28 cellular contexts compared by ENCODE assay signal in the genomic region with DNA sequence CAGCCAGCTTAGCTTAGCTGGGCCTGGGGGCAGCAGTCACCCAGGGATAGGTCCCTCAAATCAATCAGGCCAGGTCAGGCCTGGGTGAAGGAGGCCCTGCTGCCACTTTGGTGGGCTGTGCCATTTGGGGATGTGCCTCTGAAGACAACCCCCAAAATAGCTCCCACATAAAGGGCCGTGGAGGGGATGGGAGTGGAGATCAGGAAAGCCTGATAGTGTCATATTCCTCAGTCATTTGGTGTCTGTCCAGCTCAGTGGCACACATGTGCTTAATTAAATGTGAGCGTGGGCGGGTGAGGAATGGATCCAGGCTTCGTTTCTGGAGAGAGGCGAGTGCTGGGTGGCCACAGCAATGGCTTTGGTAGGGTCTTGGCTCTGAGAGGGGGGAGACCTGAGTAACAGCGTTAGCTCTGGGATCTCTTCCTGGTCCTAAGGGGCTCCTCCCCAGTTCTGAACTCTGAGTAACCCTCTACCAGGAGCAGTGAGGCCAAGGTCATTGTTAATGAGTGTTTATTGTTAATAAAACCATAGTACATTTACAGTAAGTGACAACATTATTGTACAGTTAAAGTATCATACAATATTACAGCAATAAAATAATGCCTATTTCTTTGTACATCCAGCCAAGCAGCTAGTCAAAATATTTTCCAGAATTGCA. TPM values are rescaled to one million over a fixed set of nuclear protein-coding genes. Genes with fewer than 3 reads are reported as not detected.
DNase-seq lines count a peak whose midpoint lies in the region; ATAC-seq, FAIRE-seq and TF ChIP-seq lines count a peak whose summit lies in the region.
"Had no signal": no experiment of that assay in that cellular context is flagged by ENCODE, and none has a peak within 500 bp of the region (broad histone marks: within the 10 kb centered on the region; RNA-seq: fewer than 3 reads in every experiment).

No MANE protein-coding gene starts in this region.

- H3K9me3 ChIP-seq in adipocyte (ENCODE audit: control insufficient read depth, low read length) = no peaks in the 10 kb centered on the region
- H3K9me3 ChIP-seq in small intestine (ENCODE audit: control insufficient read depth, low read depth) = no peaks in the 10 kb centered on the region
- H3K9me3 ChIP-seq: Caco-2, neutrophil, Peyer's patch, SJSA1, transverse colon had no signal

- H3K4me3 ChIP-seq in adipocyte (ENCODE audit: low read length) (no peak overlapping the region), small intestine (ENCODE audit: low read depth in 1 of 2, low read length in 2 of 2) (no peak overlapping the region)
- H3K4me3 ChIP-seq: Peyer's patch, SJSA1, transverse colon had no signal

- H3K9me3 Mint-ChIP-seq in activated CD8-positive, alpha-beta T cell treated with anti-CD3 and anti-CD28 coated beads, Interleukin-2, amount 10 ng/mL, durations not matched to agents 7 days and 5 days (ENCODE audit: insufficient read depth) = no peaks in the 10 kb centered on the region
- no peaks in the 10 kb centered on the region for H3K9me3 Mint-ChIP-seq in activated CD8-positive, alpha-beta T cell treated with anti-CD3 and anti-CD28 coated beads for 36 hours
- H3K9me3 Mint-ChIP-seq: brain; immature natural killer cell; stimulated activated naive CD8-positive, alpha-beta T cell treated with anti-CD3 and anti-CD28 coated beads, Interleukin-15, amount 100 ng/mL, for 72 hours; T-helper 2 cell treated with Interferon-gamma antibody and Interleukin-4, amounts not matched to agents 5 μg/mL and 100 μg/mL, for 36 hours; WTC11 had no signal

- intact Hi-C loops in activated CD8-positive, alpha-beta T cell treated with anti-CD3 and anti-CD28 coated beads for 36 hours (cut with micrococcal nuclease) = loop anchor here (10.0 kb wide), 1 partner anchor 314 kb away; no protein-coding TSS in a partner anchor

- no peaks in the 10 kb centered on the region for H3K27me3 Mint-ChIP-seq in activated CD8-positive, alpha-beta T cell treated with anti-CD3 and anti-CD28 coated beads, Interleukin-2, amount 10 ng/mL, durations not matched to agents 7 days and 5 days (ENCODE audit: low read depth)
- no peaks in the 10 kb centered on the region for H3K27me3 Mint-ChIP-seq in activated CD8-positive, alpha-beta T cell treated with anti-CD3 and anti-CD28 coated beads for 36 hours
- H3K27me3 Mint-ChIP-seq: brain; stimulated activated naive CD8-positive, alpha-beta T cell treated with anti-CD3 and anti-CD28 coated beads, Interleukin-15, amount 100 ng/mL, for 72 hours had no signal

- FAIRE-seq in small intestine (lab: Jason Lieb, UNC) = no peak

- no peak overlapping the region for H3K9ac ChIP-seq in adipocyte (ENCODE audit: low read length)

- H3K36me3 Mint-ChIP-seq in activated CD8-positive, alpha-beta T cell treated with anti-CD3 and anti-CD28 coated beads, Interleukin-2, amount 10 ng/mL, durations not matched to agents 7 days and 5 days (ENCODE audit: low read depth) = peaks cover 27% of the 10 kb centered on the region
- peaks cover 21% of the 10 kb centered on the region for H3K36me3 Mint-ChIP-seq in activated CD8-positive, alpha-beta T cell treated with anti-CD3 and anti-CD28 coated beads for 36 hours (ENCODE audit: low read depth)

- H3K36me3 ChIP-seq in adipocyte (ENCODE audit: control insufficient read depth, insufficient read depth, low read length, severe bottlenecking) (peaks cover 86% of the 10 kb centered on the region), small intestine (ENCODE audit: control insufficient read depth in 2 of 2, insufficient read depth in 2 of 2, low read length in 2 of 2) (peaks cover 11 to 24% of the 10 kb centered on the region in 2 donors)

- H3K4me1 Mint-ChIP-seq in activated CD8-positive, alpha-beta T cell treated with anti-CD3 and anti-CD28 coated beads, Interleukin-2, amount 10 ng/mL, durations not matched to agents 7 days and 5 days (ENCODE audit: low read depth) = peaks cover 9% of the 10 kb centered on the region
- no peaks in the 10 kb centered on the region for H3K4me1 Mint-ChIP-seq in activated CD8-positive, alpha-beta T cell treated with anti-CD3 and anti-CD28 coated beads for 36 hours (ENCODE audit: low read depth)
- H3K4me1 Mint-ChIP-seq: WTC11 had no signal

- no peak for DNase-seq in activated CD8-positive, alpha-beta T cell treated with anti-CD3 and anti-CD28 coated beads, Interleukin-2, amount 10 ng/mL, durations not matched to agents 7 days and 5 days
- no peak for DNase-seq in activated CD8-positive, alpha-beta T cell treated with anti-CD3 and anti-CD28 coated beads for 36 hours
- peak; percentile 65 for DNase-seq in adipocyte (ENCODE audit: low read depth)
- peak; percentile 63 for DNase-seq in left kidney (ENCODE audit: low read depth, low spot score)
- peak; percentile 67 for DNase-seq in small intestine
- no peak for DNase-seq in stimulated activated naive CD4-positive, alpha-beta T cell (lab: John Stamatoyannopoulos, UW)
- no peak for DNase-seq in UCSD-AML1 (lab: John Stamatoyannopoulos, UW; ENCODE audit: unreplicated experiment)
- DNase-seq: activated CD4-positive, alpha-beta T cell treated with anti-CD3 and anti-CD28 coated beads, Interleukin-2, amount 50 U/mL, for 4 hours; activated effector memory CD4-positive, alpha-beta T cell treated with Interleukin-2 at 50 U/mL for 16 hours; cortex of kidney; HCEC 1CT; immature natural killer cell; Kasumi-1; NCI-H1694; NCI-H2171 treated with DMSO at 0.1 percent for 48 hours; NCI-H524 treated with DMSO at 0.1 percent for 48 hours; Peyer's patch; stimulated activated CD4-positive, alpha-beta T cell treated with anti-CD3 and anti-CD28 coated beads, Interleukin-4, amount 100 ng/mL, for 24 hours; stimulated activated naive CD8-positive, alpha-beta T cell treated with anti-CD3 and anti-CD28 coated beads, Interleukin-15, amount 100 ng/mL, for 72 hours; transverse colon had no signal

- TF ChIP-seq CTCF in activated CD8-positive, alpha-beta T cell treated with anti-CD3 and anti-CD28 coated beads for 36 hours (IDR thresholded peaks at IDR 0.05) = no peak

- peak overlapping the region in 1 of 2 donors; percentile 13 for H3K27ac ChIP-seq in small intestine (ENCODE audit: low read depth in 1 of 2, low read length in 1 of 2)
- H3K27ac ChIP-seq: 22Rv1, SJSA1, transverse colon had no signal

- WGBS in small intestine, 3 donors = 46 to 57% (median 53%) methylated on average over 6 of the region's 6 CpGs

- peaks cover 22% of the 10 kb centered on the region for H3K4me1 ChIP-seq in adipocyte (ENCODE audit: control insufficient read depth, insufficient read depth, low read length)
- peaks cover 0 to 2% of the 10 kb centered on the region in 2 donors for H3K4me1 ChIP-seq in small intestine (ENCODE audit: control insufficient read depth in 2 of 2, insufficient read depth in 1 of 2, low read depth in 1 of 2, low read length in 1 of 2)
- H3K4me1 ChIP-seq: Caco-2, SJSA1 had no signal

- H3K27me3 ChIP-seq in adipocyte (replicated peaks; ENCODE audit: control insufficient read depth, insufficient read depth, low read length) = no peaks in the 10 kb centered on the region
- no peaks in the 10 kb centered on the region for H3K27me3 ChIP-seq in small intestine (ENCODE audit: control insufficient read depth in 2 of 2, insufficient read depth in 2 of 2, low read length in 2 of 2)
- H3K27me3 ChIP-seq: neutrophil, Peyer's patch, SJSA1, transverse colon had no signal

- peak overlapping the region; percentile 22 for H3K27ac Mint-ChIP-seq in activated CD8-positive, alpha-beta T cell treated with anti-CD3 and anti-CD28 coated beads, Interleukin-2, amount 10 ng/mL, durations not matched to agents 7 days and 5 days
- no peak overlapping the region for H3K27ac Mint-ChIP-seq in activated CD8-positive, alpha-beta T cell treated with anti-CD3 and anti-CD28 coated beads for 36 hours
- H3K27ac Mint-ChIP-seq: immature natural killer cell; T-helper 2 cell treated with Interferon-gamma antibody and Interleukin-4, amounts not matched to agents 5 μg/mL and 100 μg/mL, for 36 hours; WTC11 had no signal

- no peak overlapping the region for H3K4me3 Mint-ChIP-seq in activated CD8-positive, alpha-beta T cell treated with anti-CD3 and anti-CD28 coated beads, Interleukin-2, amount 10 ng/mL, durations not matched to agents 7 days and 5 days
- no peak overlapping the region for H3K4me3 Mint-ChIP-seq in activated CD8-positive, alpha-beta T cell treated with anti-CD3 and anti-CD28 coated beads for 36 hours
- H3K4me3 Mint-ChIP-seq: brain; immature natural killer cell; stimulated activated naive CD8-positive, alpha-beta T cell treated with anti-CD3 and anti-CD28 coated beads, Interleukin-15, amount 100 ng/mL, for 72 hours; T-helper 2 cell treated with Interferon-gamma antibody and Interleukin-4, amounts not matched to agents 5 μg/mL and 100 μg/mL, for 36 hours; WTC11 had no signal

- CTCF ChIA-PET in activated CD8-positive, alpha-beta T cell treated with anti-CD3 and anti-CD28 coated beads, Interleukin-2, amount 10 ng/mL, durations not matched to agents 7 days and 5 days (lab: Charles Lee) = interaction anchor here (1.0 to 2.2 kb wide), 3 partner anchors 8 to 207 kb away, joined by 3 to 9 read pairs (median 3); a partner anchor contains a TSS
- CTCF ChIA-PET in activated CD8-positive, alpha-beta T cell treated with anti-CD3 and anti-CD28 coated beads for 36 hours (lab: Charles Lee) = interaction anchor here (1.2 to 1.9 kb wide), 2 partner anchors 8 to 24 kb away, joined by 4 to 7 read pairs; no protein-coding TSS in a partner anchor

- POLR2A ChIA-PET in activated CD8-positive, alpha-beta T cell treated with anti-CD3 and anti-CD28 coated beads, Interleukin-2, amount 10 ng/mL, durations not matched to agents 7 days and 5 days (lab: Charles Lee) = interaction anchor here (1.3 kb wide), 1 partner anchor 11 kb away, joined by 4 read pairs; no protein-coding TSS in a partner anchor
- POLR2A ChIA-PET in activated CD8-positive, alpha-beta T cell treated with anti-CD3 and anti-CD28 coated beads for 36 hours (lab: Charles Lee) = interaction anchor here (0.7 to 1.4 kb wide), 3 partner anchors 10 to 45 kb away, joined by 3 to 6 read pairs (median 3); a partner anchor contains a TSS

- no peak for ATAC-seq in activated CD8-positive, alpha-beta T cell treated with anti-CD3 and anti-CD28 coated beads, Interleukin-2, amount 10 ng/mL, durations not matched to agents 7 days and 5 days
- no peak for ATAC-seq in activated CD8-positive, alpha-beta T cell treated with anti-CD3 and anti-CD28 coated beads for 36 hours
- no peak for ATAC-seq in HG03108 (IDR thresholded peaks at IDR 0.05; ENCODE audit: unreplicated experiment)

RNA-seq across cellular contexts. Expression of a gene that starts 45.2 kb away (rescaled TPM):
- total RNA-seq in activated CD8-positive, alpha-beta T cell treated with anti-CD3 and anti-CD28 coated beads, Interleukin-2, amount 10 ng/mL, durations not matched to agents 7 days and 5 days = 10 to 100 TPM; 76.9 to 78.7 TPM
- 100 to 1,000 TPM; 129 to 137 TPM for total RNA-seq in activated CD8-positive, alpha-beta T cell treated with anti-CD3 and anti-CD28 coated beads for 36 hours
- 10 to 100 TPM in 2 of 3 donors, 1 to 10 TPM in 1; 8.9 to 28.7 (median 12.4) TPM for polyA plus RNA-seq in small intestine

Comparison
In these comparisons a context has a peak if more than half of its experiments do, and no peak if none do; other contexts are left out.
1. DNase-seq: peak in adipocyte (single experiment), left kidney (single experiment) and small intestine (single experiment); none in activated CD8-positive, alpha-beta T cell treated with anti-CD3 and anti-CD28 coated beads, Interleukin-2, amount 10 ng/mL, durations not matched to agents 7 days and 5 days (single experiment), activated CD8-positive, alpha-beta T cell treated with anti-CD3 and anti-CD28 coated beads for 36 hours (single experiment), stimulated activated naive CD4-positive, alpha-beta T cell (0 of 6) and UCSD-AML1 (single experiment).